Comparison of ENCODE assay signal across 9 cellular contexts in genomic region chr15:58517682-58518525, GRCh38.
A peak's percentile ranks its signal among the peaks of the same experiment; 100 is the strongest.
DNase-seq lines count a peak whose midpoint lies in the region; ATAC-seq and TF ChIP-seq lines count a peak whose summit lies in the region.
"Had no signal": no experiment of that assay in that cellular context is flagged by ENCODE, and none has a peak within 500 bp of the region (broad histone marks: within the 10 kb centered on the region; RNA-seq: fewer than 3 reads in every experiment).

No MANE protein-coding gene starts in this region.

- H3K27me3 Mint-ChIP-seq in memory B cell, result peaks cover 13% of the 10 kb centered on the region

- peaks cover 18% of the 10 kb centered on the region for H3K4me1 Mint-ChIP-seq in memory B cell

- no peaks in the 10 kb centered on the region for H3K4me1 ChIP-seq in effector memory CD4-positive, alpha-beta T cell (ENCODE audit: control insufficient read depth, insufficient read depth, low read length, poor library complexity, severe bottlenecking)

- H3K4me3 ChIP-seq in effector memory CD4-positive, alpha-beta T cell (ENCODE audit: insufficient read depth, low read depth, low read length, poor library complexity, severe bottlenecking), result no peak overlapping the region

- no peak overlapping the region for H3K27ac ChIP-seq in effector memory CD4-positive, alpha-beta T cell (ENCODE audit: insufficient read depth, low read length, poor library complexity, severe bottlenecking)
- H3K27ac ChIP-seq: VCaP had no signal

- no peaks in the 10 kb centered on the region for H3K36me3 ChIP-seq in effector memory CD4-positive, alpha-beta T cell (ENCODE audit: control insufficient read depth, insufficient read depth, low read length)

- no peak overlapping the region for H3K4me3 Mint-ChIP-seq in memory B cell

- peaks cover 5% of the 10 kb centered on the region for H3K9me3 Mint-ChIP-seq in memory B cell

- ATAC-seq in HG02678 (IDR thresholded peaks at IDR 0.05; ENCODE audit: unreplicated experiment) (peak; percentile 64), memory B cell (ENCODE audit: low read depth) (peak; percentile 49)

- no peaks in the 10 kb centered on the region for H3K9me3 ChIP-seq in effector memory CD4-positive, alpha-beta T cell (ENCODE audit: control insufficient read depth, low read length)

- TF ChIP-seq CTCF in GM13976 (IDR thresholded peaks at IDR 0.05; ENCODE audit: borderline replicate concordance, control extremely low read depth, extremely low read depth, insufficient read depth, missing control alignments), result no peak

- in situ Hi-C loops in GM13976 (cut with MboI; ENCODE audit: low sequenced_read_pairs, unreplicated experiment), result no loop called here

- H3K27me3 ChIP-seq in effector memory CD4-positive, alpha-beta T cell (replicated peaks; ENCODE audit: control insufficient read depth, insufficient read depth, low read length, poor library complexity, severe bottlenecking), result no peaks in the 10 kb centered on the region

- DNase-seq in GM13976 (ENCODE audit: low spot score) (peak; percentile 53), OCI-M2 (lab: John Stamatoyannopoulos, UW; ENCODE audit: unreplicated experiment) (peak; percentile 19), memory B cell (ENCODE audit: low spot score in 2 of 2) (no peak), ureter (ENCODE audit: low spot score) (no peak), dermis blood vessel endothelial cell (no peak), inferior parietal cortex (ENCODE audit: extremely low spot score) (no peak)
- DNase-seq in effector memory CD4-positive, alpha-beta T cell, result no peak

- no peak overlapping the region for H3K27ac Mint-ChIP-seq in memory B cell

- no peaks in the 10 kb centered on the region for H3K36me3 Mint-ChIP-seq in memory B cell

Comparison
In these comparisons a context has a peak if more than half of its experiments do, and no peak if none do; other contexts are left out.
1. DNase-seq: peak in GM13976 (single experiment) and OCI-M2 (single experiment); none in memory B cell (0 of 2), ureter (single experiment), effector memory CD4-positive, alpha-beta T cell (0 of 3), dermis blood vessel endothelial cell (single experiment) and inferior parietal cortex (single experiment).